15 cellular contexts compared by ENCODE assay signal in genomic region chr4:183360161-183360919, GRCh38. TPM values are rescaled to one million over a fixed set of nuclear protein-coding genes. Genes with fewer than 3 reads are reported as not detected.
A peak's percentile ranks its signal among the peaks of the same experiment; 100 is the strongest.
DNase-seq lines count a peak whose midpoint lies in the region; ATAC-seq and TF ChIP-seq lines count a peak whose summit lies in the region.
"Had no signal": no experiment of that assay in that cellular context is flagged by ENCODE, and none has a peak within 500 bp of the region (broad histone marks: within the 10 kb centered on the region; RNA-seq: fewer than 3 reads in every experiment).

No MANE protein-coding gene starts in this region.

- H3K9me3 ChIP-seq in mesodermal cell (ENCODE audit: control insufficient read depth, low read length): no peaks in the 10 kb centered on the region
- no peaks in the 10 kb centered on the region for H3K9me3 ChIP-seq in ascending aorta

- H3K27ac ChIP-seq in mesodermal cell (ENCODE audit: low read depth, low read length, severe bottlenecking) (peak overlapping the region; percentile 73), ascending aorta (no peak overlapping the region)

- no peaks in the 10 kb centered on the region for H3K27me3 ChIP-seq in ascending aorta

- 74% methylated on average over 7 to 8 of the region's 11 CpGs for WGBS in mesodermal cell (ENCODE audit: insufficient coverage in 2 of 2), 2 experiments

- H3K4me3 ChIP-seq in cardiac fibroblast (replicated peaks in 1 of 2; ENCODE audit: low read depth in 2 of 2, low read length in 2 of 2): no peak overlapping the region
- H3K4me3 ChIP-seq in mesodermal cell (ENCODE audit: extremely low read depth, insufficient read depth, low read length, poor library complexity, severe bottlenecking): no peak overlapping the region
- no peak overlapping the region for H3K4me3 ChIP-seq in ascending aorta

- no peaks in the 10 kb centered on the region for H3K36me3 ChIP-seq in mesodermal cell (ENCODE audit: control insufficient read depth, insufficient read depth, low read length)
- no peaks in the 10 kb centered on the region for H3K36me3 ChIP-seq in ascending aorta

- intact Hi-C loops in ascending aorta (cut with DNase I) (no loop called here), cardiac septum (cut with DNase I) (no loop called here)

- TF ChIP-seq CTCF in cardiac fibroblast (IDR thresholded peaks at IDR 0.05; ENCODE audit: low read depth, low read length): no peak
- no peak for TF ChIP-seq CTCF in ascending aorta (IDR thresholded peaks at IDR 0.05)

- H3K4me1 ChIP-seq in mesodermal cell (ENCODE audit: control insufficient read depth, insufficient read depth, low read length, poor library complexity, severe bottlenecking) (peaks cover 16% of the 10 kb centered on the region), ascending aorta (no peaks in the 10 kb centered on the region)

- ATAC-seq in GM19463 (IDR thresholded peaks at IDR 0.05; ENCODE audit: unreplicated experiment): no peak

- peak; percentile 74 for DNase-seq in EL
- DNase-seq in OCI-M1 (lab: John Stamatoyannopoulos, UW): peak; percentile 9
- peak; percentile 31 to 69 for DNase-seq in cardiac fibroblast (ENCODE audit: low read depth in 2 of 2)
- no peak for DNase-seq in NCI-H187 (lab: John Stamatoyannopoulos, UW)
- no peak for DNase-seq in ascending aorta (ENCODE audit: low spot score in 2 of 2)
- no peak for DNase-seq in cardiac septum (ENCODE audit: low spot score)
- DNase-seq: activated CD4-positive, alpha-beta T cell treated with anti-CD3 and anti-CD28 coated beads, Interleukin-2, amount 50 U/mL, for 4 hours; Calu3; foreskin melanocyte; KBM-7; NCI-H187 treated with DMSO at 0.1 percent for 48 hours; NCI-H774 had no signal

RNA-seq across cellular contexts. Expression of gene CLDN24, which starts 38.1 kb away (rescaled TPM):
- not detected for polyA plus RNA-seq in mesodermal cell (2013, experiment 1 of 2)
- polyA plus RNA-seq in mesodermal cell (2013, experiment 2 of 2): not detected
- total RNA-seq in ascending aorta: not detected
- not detected for total RNA-seq in cardiac septum
- total RNA-seq: Calu3, mesothelial cell of epicardium had no signal

RNA-seq across cellular contexts. Expression of gene CLDN22, which starts 40.3 kb away (rescaled TPM):
- polyA plus RNA-seq in mesodermal cell (2013, experiment 1 of 2): not detected
- not detected for polyA plus RNA-seq in mesodermal cell (2013, experiment 2 of 2)
- total RNA-seq in ascending aorta (not detected), cardiac septum (not detected)
- total RNA-seq: Calu3, mesothelial cell of epicardium had no signal

Comparison
In these comparisons a context has a peak if more than half of its experiments do, and no peak if none do; other contexts are left out.
1. DNase-seq: peak in EL (single experiment), OCI-M1 (single experiment) and cardiac fibroblast (2 of 2); none in NCI-H187 (0 of 2), ascending aorta (0 of 2) and cardiac septum (single experiment).